ENCODE assay signal across 1 cellular context in the genomic region with DNA sequence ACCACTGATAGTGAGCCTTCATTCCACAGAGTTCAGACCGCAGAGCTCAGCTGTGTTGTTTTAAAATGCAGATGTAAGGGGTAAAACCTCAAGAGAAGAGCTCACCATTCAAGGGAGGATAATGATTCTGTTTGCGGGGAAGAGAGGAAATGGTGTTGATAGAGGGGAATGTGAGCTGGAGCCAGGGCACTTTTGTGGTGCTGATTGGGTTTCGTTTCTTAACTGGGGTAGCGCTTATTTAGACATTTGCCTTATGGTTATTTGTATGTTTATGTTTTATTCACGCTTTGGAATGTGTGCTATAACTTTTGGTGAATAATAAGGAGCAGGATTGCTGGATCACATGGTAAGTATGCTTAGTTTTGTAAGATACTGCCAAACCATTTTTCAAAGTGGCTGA.
TF ChIP-seq lines count a peak whose summit lies in the region.

No MANE protein-coding gene starts in this region.

TF ChIP-seq in IMR-90, 13 proteins besides CTCF, POLR2A, EP300 and RAD21 (continued from another document):
- TF ChIP-seq, protein P1, sequence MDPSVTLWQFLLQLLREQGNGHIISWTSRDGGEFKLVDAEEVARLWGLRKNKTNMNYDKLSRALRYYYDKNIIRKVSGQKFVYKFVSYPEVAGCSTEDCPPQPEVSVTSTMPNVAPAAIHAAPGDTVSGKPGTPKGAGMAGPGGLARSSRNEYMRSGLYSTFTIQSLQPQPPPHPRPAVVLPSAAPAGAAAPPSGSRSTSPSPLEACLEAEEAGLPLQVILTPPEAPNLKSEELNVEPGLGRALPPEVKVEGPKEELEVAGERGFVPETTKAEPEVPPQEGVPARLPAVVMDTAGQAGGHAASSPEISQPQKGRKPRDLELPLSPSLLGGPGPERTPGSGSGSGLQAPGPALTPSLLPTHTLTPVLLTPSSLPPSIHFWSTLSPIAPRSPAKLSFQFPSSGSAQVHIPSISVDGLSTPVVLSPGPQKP (IDR thresholded peaks at IDR 0.05; ENCODE audit: borderline replicate concordance, low read depth, low read length): no peak
- TF ChIP-seq MAFK (IDR thresholded peaks at IDR 0.05; ENCODE audit: low read depth, low read length) (no peak), SMC3 (IDR thresholded peaks at IDR 0.05; ENCODE audit: low read depth, low read length) (no peak), MXI1 (IDR thresholded peaks at IDR 0.05; ENCODE audit: borderline replicate concordance, low read depth, low read length) (no peak), CHD1 (IDR thresholded peaks at IDR 0.05; ENCODE audit: low read depth, low read length) (no peak)
TF ChIP-seq in IMR-90: peak in this region for 0.
